ENCODE assay signal across 8 cellular contexts in genomic region chr1:7561331-7561921, GRCh38.
DNase-seq lines count a peak whose midpoint lies in the region; ATAC-seq and TF ChIP-seq lines count a peak whose summit lies in the region.
"Had no signal": no experiment of that assay in that cellular context is flagged by ENCODE, and none has a peak within 500 bp of the region (broad histone marks: within the 10 kb centered on the region; RNA-seq: fewer than 3 reads in every experiment).

No MANE protein-coding gene starts in this region.

- peak; percentile 60 for TF ChIP-seq CTCF in DOHH2 (IDR thresholded peaks at IDR 0.05; ENCODE audit: low read depth, low read length, poor library complexity, severe bottlenecking)
- peak; percentile 47 for TF ChIP-seq CTCF in astrocyte of the spinal cord (IDR thresholded peaks at IDR 0.05; ENCODE audit: low read depth, low read length)

- H3K4ac ChIP-seq in mesendoderm (ENCODE audit: low read depth, low read length) = no peak overlapping the region

- no CpG with 5 or more reads among the region's 16 CpGs for WGBS in mesendoderm (ENCODE audit: extremely low coverage, insufficient coverage, low lambda C conversion rate)

- no peak overlapping the region for H2BK15ac ChIP-seq in mesendoderm (replicated peaks; ENCODE audit: low read depth)

- H3K23ac ChIP-seq in mesendoderm (ENCODE audit: low read length) = no peak overlapping the region

- no peaks in the 10 kb centered on the region for H3F3A ChIP-seq in DOHH2 (ENCODE audit: control insufficient read depth, insufficient read depth)

- no peak overlapping the region for H2AK5ac ChIP-seq in mesendoderm (ENCODE audit: low read length)

- H3K9me2 ChIP-seq in DOHH2 (replicated peaks; ENCODE audit: control insufficient read depth, low read length) = no peaks in the 10 kb centered on the region

- no peak overlapping the region for H4K5ac ChIP-seq in mesendoderm (ENCODE audit: low read length)

- no peaks in the 10 kb centered on the region for H3K9me3 ChIP-seq in DOHH2 (ENCODE audit: control insufficient read depth, insufficient read depth, low read length)

- no peaks in the 10 kb centered on the region for H4K20me1 ChIP-seq in DOHH2 (ENCODE audit: control insufficient read depth, insufficient read depth, low read depth, low read length)

- H3K36me3 ChIP-seq in DOHH2 (ENCODE audit: control insufficient read depth, low read length) = no peaks in the 10 kb centered on the region
- no peaks in the 10 kb centered on the region for H3K36me3 ChIP-seq in mesendoderm (ENCODE audit: control insufficient read depth, insufficient read depth, low read length)

- H3K79me2 ChIP-seq in DOHH2 (ENCODE audit: control insufficient read depth, low read length) = no peaks in the 10 kb centered on the region
- no peaks in the 10 kb centered on the region for H3K79me2 ChIP-seq in mesendoderm (ENCODE audit: control insufficient read depth, insufficient read depth, low read length)

- no peak overlapping the region for H2BK120ac ChIP-seq in mesendoderm (ENCODE audit: low read depth, low read length)

- POLR2A ChIA-PET in HEK293T (lab: Yijun Ruan, JAX) = no interaction called here

- in situ Hi-C loops in astrocyte of the spinal cord (cut with HindIII; ENCODE audit: low sequenced_read_pairs) = no loop called here

- no peak overlapping the region for H3K56ac ChIP-seq in mesendoderm (ENCODE audit: low read length)

- no peak overlapping the region for H4K8ac ChIP-seq in mesendoderm (ENCODE audit: low read depth, low read length)

- H3K27ac ChIP-seq in DOHH2 (ENCODE audit: low read depth, low read length) = no peak overlapping the region
- H3K27ac ChIP-seq in mesendoderm (ENCODE audit: low read depth, low read length) = no peak overlapping the region

- no peaks in the 10 kb centered on the region for H3K27me3 ChIP-seq in DOHH2 (ENCODE audit: control insufficient read depth, low read length)
- no peaks in the 10 kb centered on the region for H3K27me3 ChIP-seq in mesendoderm (ENCODE audit: insufficient read depth, low read length, poor library complexity)

- no peak overlapping the region for H3K4me2 ChIP-seq in DOHH2 (ENCODE audit: low read length)
- H3K4me2 ChIP-seq in mesendoderm (ENCODE audit: low read length) = no peak overlapping the region

- CTCF ChIA-PET in HEK293T (lab: Yijun Ruan, JAX) = interaction anchor here (0.8 to 2.3 kb wide), 4 partner anchors 11 to 299 kb away, joined by 3 to 7 read pairs (median 4); no protein-coding TSS in a partner anchor

- H3K4me1 ChIP-seq in DOHH2 (ENCODE audit: control insufficient read depth, low read length) (no peaks in the 10 kb centered on the region), mesendoderm (ENCODE audit: control insufficient read depth, low read depth, low read length) (no peaks in the 10 kb centered on the region)

- H2BK5ac ChIP-seq in mesendoderm (ENCODE audit: low read length) = no peak overlapping the region

- ATAC-seq in esophagus mucosa (no peak), HG03135 (IDR thresholded peaks at IDR 0.05; ENCODE audit: unreplicated experiment) (no peak)

- no peaks in the 10 kb centered on the region for H3K79me1 ChIP-seq in mesendoderm (ENCODE audit: low read length)

- H3K9ac ChIP-seq in mesendoderm (ENCODE audit: low read length) = no peak overlapping the region

- H3K4me3 ChIP-seq in DOHH2 (ENCODE audit: low read length) = no peak overlapping the region
- no peak overlapping the region for H3K4me3 ChIP-seq in astrocyte of the spinal cord (ENCODE audit: low read depth, low read length)
- H3K4me3 ChIP-seq in mesendoderm (ENCODE audit: low read length) = no peak overlapping the region

- no peak overlapping the region for H3K18ac ChIP-seq in mesendoderm (ENCODE audit: low read length)

- peak; percentile 71 for DNase-seq in HEK293T (ENCODE audit: extremely low spot score)
- no peak for DNase-seq in astrocyte of the spinal cord (ENCODE audit: low read depth, low spot score)
- DNase-seq in mesendoderm = peak; percentile 89
- no peak for DNase-seq in activated gamma-delta T cell (lab: John Stamatoyannopoulos, UW)
- DNase-seq: NCI-H1105 had no signal

TF ChIP-seq in HEK293T, 16 proteins besides CTCF, POLR2A, EP300 and RAD21:
- TF ChIP-seq SP1 (IDR thresholded peaks at IDR 0.05) = no peak
- TF ChIP-seq BHLHE40 (IDR thresholded peaks at IDR 0.05; ENCODE audit: borderline replicate concordance) = no peak
- no peak for TF ChIP-seq NFRKB (IDR thresholded peaks at IDR 0.05)
- TF ChIP-seq SUZ12 (IDR thresholded peaks at IDR 0.05) = no peak
- TF ChIP-seq ZNF384 (IDR thresholded peaks at IDR 0.05) = no peak
- no peak for TF ChIP-seq FOXA1 (IDR thresholded peaks at IDR 0.05)

Comparison
In these comparisons a context has a peak if more than half of its experiments do, and no peak if none do; other contexts are left out.
1. DNase-seq: peak in HEK293T (single experiment) and mesendoderm (single experiment); none in astrocyte of the spinal cord (single experiment) and activated gamma-delta T cell (single experiment).